ENCODE assay signal across 1 cellular context in genomic region chr15:81400640-81401236, GRCh38.
A peak's percentile ranks its signal among the peaks of the same experiment; 100 is the strongest.
TF ChIP-seq lines count a peak whose summit lies in the region.

No MANE protein-coding gene starts in this region.

TF ChIP-seq in HepG2, 621 proteins besides CTCF, POLR2A, EP300 and RAD21 (continued from another document):
- TF ChIP-seq, protein P1, sequence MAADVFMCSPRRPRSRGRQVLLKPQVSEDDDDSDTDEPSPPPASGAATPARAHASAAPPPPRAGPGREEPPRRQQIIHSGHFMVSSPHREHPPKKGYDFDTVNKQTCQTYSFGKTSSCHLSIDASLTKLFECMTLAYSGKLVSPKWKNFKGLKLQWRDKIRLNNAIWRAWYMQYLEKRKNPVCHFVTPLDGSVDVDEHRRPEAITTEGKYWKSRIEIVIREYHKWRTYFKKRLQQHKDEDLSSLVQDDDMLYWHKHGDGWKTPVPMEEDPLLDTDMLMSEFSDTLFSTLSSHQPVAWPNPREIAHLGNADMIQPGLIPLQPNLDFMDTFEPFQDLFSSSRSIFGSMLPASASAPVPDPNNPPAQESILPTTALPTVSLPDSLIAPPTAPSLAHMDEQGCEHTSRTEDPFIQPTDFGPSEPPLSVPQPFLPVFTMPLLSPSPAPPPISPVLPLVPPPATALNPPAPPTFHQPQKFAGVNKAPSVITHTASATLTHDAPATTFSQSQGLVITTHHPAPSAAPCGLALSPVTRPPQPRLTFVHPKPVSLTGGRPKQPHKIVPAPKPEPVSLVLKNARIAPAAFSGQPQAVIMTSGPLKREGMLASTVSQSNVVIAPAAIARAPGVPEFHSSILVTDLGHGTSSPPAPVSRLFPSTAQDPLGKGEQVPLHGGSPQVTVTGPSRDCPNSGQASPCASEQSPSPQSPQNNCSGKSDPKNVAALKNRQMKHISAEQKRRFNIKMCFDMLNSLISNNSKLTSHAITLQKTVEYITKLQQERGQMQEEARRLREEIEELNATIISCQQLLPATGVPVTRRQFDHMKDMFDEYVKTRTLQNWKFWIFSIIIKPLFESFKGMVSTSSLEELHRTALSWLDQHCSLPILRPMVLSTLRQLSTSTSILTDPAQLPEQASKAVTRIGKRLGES (CRISPR knock-in tag; IDR thresholded peaks at IDR 0.05; ENCODE audit: borderline replicate concordance), result no peak
- no peak for TF ChIP-seq ZNF543 (CRISPR knock-in tag; IDR thresholded peaks at IDR 0.05)
- TF ChIP-seq SMC3 (IDR thresholded peaks at IDR 0.05; ENCODE audit: low read length), result peak; percentile 78
- TF ChIP-seq POGZ (CRISPR knock-in tag; IDR thresholded peaks at IDR 0.05), result no peak
- no peak for TF ChIP-seq NCOA2 (CRISPR knock-in tag; IDR thresholded peaks at IDR 0.05)
- no peak for TF ChIP-seq NFYC (CRISPR knock-in tag; IDR thresholded peaks at IDR 0.05)
- no peak for TF ChIP-seq TFE3 (CRISPR knock-in tag; IDR thresholded peaks at IDR 0.05)
- TF ChIP-seq STAG1 (CRISPR knock-in tag; IDR thresholded peaks at IDR 0.05), result peak; percentile 74
- no peak for TF ChIP-seq ZNF737 (CRISPR knock-in tag; IDR thresholded peaks at IDR 0.05; ENCODE audit: borderline replicate concordance)
- TF ChIP-seq CERS6 (CRISPR knock-in tag; IDR thresholded peaks at IDR 0.05), result no peak
- TF ChIP-seq HNRNPL (IDR thresholded peaks at IDR 0.05; ENCODE audit: low read depth, low read length), result no peak
- TF ChIP-seq CBX2 (IDR thresholded peaks at IDR 0.05; ENCODE audit: low read depth, low read length), result no peak
- no peak for TF ChIP-seq CBX2 (CRISPR knock-in tag; IDR thresholded peaks at IDR 0.05; ENCODE audit: low read depth)
- TF ChIP-seq ZNF615 (CRISPR knock-in tag; IDR thresholded peaks at IDR 0.05; ENCODE audit: borderline replicate concordance), result no peak
